In genomic region chr19:7924241-7924640, GRCh38 we compare ENCODE assay signal across 13 cellular contexts. TPM values are rescaled to one million over a fixed set of nuclear protein-coding genes. Genes with fewer than 3 reads are reported as not detected.
DNase-seq lines count a peak whose midpoint lies in the region; ATAC-seq, FAIRE-seq and TF ChIP-seq lines count a peak whose summit lies in the region.
"Had no signal": no experiment of that assay in that cellular context is flagged by ENCODE, and none has a peak within 500 bp of the region (broad histone marks: within the 10 kb centered on the region; RNA-seq: fewer than 3 reads in every experiment).

No MANE protein-coding gene starts in this region.

- POLR2A ChIA-PET in activated CD4-positive, alpha-beta T cell treated with anti-CD3 and anti-CD28 coated beads for 36 hours (lab: Charles Lee): no interaction called here
- POLR2A ChIA-PET in Panc1 (lab: Charles Lee): no interaction called here

- no peak overlapping the region for H3K27ac Mint-ChIP-seq in activated CD4-positive, alpha-beta T cell treated with anti-CD3 and anti-CD28 coated beads for 36 hours
- peak overlapping the region; percentile 63 for H3K27ac Mint-ChIP-seq in stimulated activated effector memory CD8-positive, alpha-beta T cell treated with anti-CD3 and anti-CD28 coated beads, Interleukin-12 subunit alpha, Interleukin-12 subunit beta, amount 100 ng/mL, for 72 hours

- H3K9me3 ChIP-seq in Panc1 (ENCODE audit: control insufficient read depth, insufficient read depth, low read depth, low read length): no peaks in the 10 kb centered on the region
- H3K9me3 ChIP-seq in esophagus muscularis mucosa: no peaks in the 10 kb centered on the region
- H3K9me3 ChIP-seq: spleen had no signal

- ATAC-seq in activated CD4-positive, alpha-beta T cell treated with anti-CD3 and anti-CD28 coated beads for 36 hours: no peak
- ATAC-seq in Panc1: no peak
- no peak for ATAC-seq in stimulated activated effector memory CD8-positive, alpha-beta T cell treated with anti-CD3 and anti-CD28 coated beads, Interleukin-12 subunit alpha, Interleukin-12 subunit beta, amount 100 ng/mL, for 72 hours

- no peak for FAIRE-seq in GM12892 (lab: Jason Lieb, UNC)
- FAIRE-seq: HepG2 had no signal

- no peak for TF ChIP-seq EP300 in esophagus muscularis mucosa (IDR thresholded peaks at IDR 0.05)

- peaks cover 47% of the 10 kb centered on the region for H3K4me1 ChIP-seq in Panc1 (ENCODE audit: control insufficient read depth, insufficient read depth, low read length)
- peaks cover 51 to 93% (median 88%) of the 10 kb centered on the region in 4 donors for H3K4me1 ChIP-seq in esophagus muscularis mucosa

- H3K27ac ChIP-seq in Panc1 (ENCODE audit: low read length): peak overlapping the region; percentile 0; the same call in 1 of the 2 replicates
- peak overlapping the region; percentile 91 to 96 (median 94) for H3K27ac ChIP-seq in esophagus muscularis mucosa (replicated peaks in 1 of 4)

- no peak overlapping the region; a peak in 2 of 4 replicates for H3K4me3 ChIP-seq in Panc1 (ENCODE audit: low read depth in 2 of 2, low read length in 2 of 2)
- peak overlapping the region; percentile 68 to 81 (median 71) for H3K4me3 ChIP-seq in esophagus muscularis mucosa

- BruUV-seq in Panc1 (replicated peaks; lab: Mats Ljungman, UMichigan): no TSS peak

- no peaks in the 10 kb centered on the region for H3K9me3 Mint-ChIP-seq in activated CD4-positive, alpha-beta T cell treated with anti-CD3 and anti-CD28 coated beads for 36 hours (ENCODE audit: low read depth)
- H3K9me3 Mint-ChIP-seq in stimulated activated effector memory CD8-positive, alpha-beta T cell treated with anti-CD3 and anti-CD28 coated beads, Interleukin-12 subunit alpha, Interleukin-12 subunit beta, amount 100 ng/mL, for 72 hours: no peaks in the 10 kb centered on the region

- DNase-seq in activated CD4-positive, alpha-beta T cell treated with anti-CD3 and anti-CD28 coated beads for 36 hours: peak; percentile 5
- no peak for DNase-seq in activated CD4-positive, alpha-beta T cell treated with anti-CD3 and anti-CD28 coated beads, Interleukin-2, amount 50 U/mL, for 48 hours
- no peak for DNase-seq in Panc1 (ENCODE audit: low read depth, low spot score)
- DNase-seq in esophagus muscularis mucosa (ENCODE audit: extremely low spot score): no peak
- DNase-seq in stimulated activated effector memory CD8-positive, alpha-beta T cell treated with anti-CD3 and anti-CD28 coated beads, Interleukin-12 subunit alpha, Interleukin-12 subunit beta, amount 100 ng/mL, for 72 hours (ENCODE audit: low spot score in 2 of 2): no peak
- DNase-seq in stimulated activated CD8-positive, alpha-beta memory T cell treated with anti-CD3 and anti-CD28 coated beads, Interleukin-4, amount 100 ng/mL, for 48 hours: no peak
- DNase-seq in SK-N-DZ (ENCODE audit: low spot score): no peak
- DNase-seq in GM12892 (ENCODE audit: insufficient read length): no peak
- DNase-seq: foreskin fibroblast, NCI-H187 treated with DMSO at 0.1 percent for 48 hours had no signal

- no peak overlapping the region for H3K4me3 Mint-ChIP-seq in activated CD4-positive, alpha-beta T cell treated with anti-CD3 and anti-CD28 coated beads for 36 hours
- peak overlapping the region; percentile 64 for H3K4me3 Mint-ChIP-seq in stimulated activated effector memory CD8-positive, alpha-beta T cell treated with anti-CD3 and anti-CD28 coated beads, Interleukin-12 subunit alpha, Interleukin-12 subunit beta, amount 100 ng/mL, for 72 hours

- 52% methylated on average over 12 of the region's 12 CpGs for WGBS in esophagus muscularis mucosa

- peaks cover 9% of the 10 kb centered on the region for H3K36me3 Mint-ChIP-seq in activated CD4-positive, alpha-beta T cell treated with anti-CD3 and anti-CD28 coated beads for 36 hours (ENCODE audit: low read depth)
- H3K36me3 Mint-ChIP-seq in stimulated activated effector memory CD8-positive, alpha-beta T cell treated with anti-CD3 and anti-CD28 coated beads, Interleukin-12 subunit alpha, Interleukin-12 subunit beta, amount 100 ng/mL, for 72 hours: peaks cover 42% of the 10 kb centered on the region

- intact Hi-C loops in activated CD4-positive, alpha-beta T cell treated with anti-CD3 and anti-CD28 coated beads for 36 hours (cut with DNase I, micrococcal nuclease): loop anchor here in 1 of 2 experiments (5.0 kb wide), 1 partner anchor 72 kb away; no protein-coding TSS in a partner anchor
- intact Hi-C loops in Panc1 (cut with micrococcal nuclease; ENCODE audit: unreplicated experiment): no loop called here
- intact Hi-C loops in esophagus muscularis mucosa (cut with DNase I): no loop called here

- TF ChIP-seq POLR2A in esophagus muscularis mucosa (IDR thresholded peaks at IDR 0.05; ENCODE audit: low read depth) (no peak), GM12892 (IDR thresholded peaks at IDR 0.05; ENCODE audit: low read depth, low read length) (no peak)

- H3K27me3 ChIP-seq in Panc1 (ENCODE audit: control insufficient read depth, insufficient read depth, low read length) (no peaks in the 10 kb centered on the region), esophagus muscularis mucosa (peaks cover 0 to 6% (median 0%) of the 10 kb centered on the region in 4 donors)

- TF ChIP-seq CTCF in Panc1 (IDR thresholded peaks at IDR 0.05) (no peak), esophagus muscularis mucosa (IDR thresholded peaks at IDR 0.05) (no peak)

- CTCF ChIA-PET in activated CD4-positive, alpha-beta T cell treated with anti-CD3 and anti-CD28 coated beads for 36 hours (lab: Charles Lee): interaction anchor here (0.6 to 1.8 kb wide), 3 partner anchors 51 to 356 kb away, joined by 3 to 7 read pairs (median 3); no protein-coding TSS in a partner anchor
- CTCF ChIA-PET in Panc1 (lab: Charles Lee): interaction anchor here (0.7 kb wide), 1 partner anchor 12 kb away, joined by 4 read pairs; no protein-coding TSS in a partner anchor

- H3K4me1 Mint-ChIP-seq in activated CD4-positive, alpha-beta T cell treated with anti-CD3 and anti-CD28 coated beads for 36 hours: peaks cover 32% of the 10 kb centered on the region
- peaks cover 54% of the 10 kb centered on the region for H3K4me1 Mint-ChIP-seq in stimulated activated effector memory CD8-positive, alpha-beta T cell treated with anti-CD3 and anti-CD28 coated beads, Interleukin-12 subunit alpha, Interleukin-12 subunit beta, amount 100 ng/mL, for 72 hours

- H3K36me3 ChIP-seq in Panc1 (ENCODE audit: control insufficient read depth, insufficient read depth, low read length): no peaks in the 10 kb centered on the region; the same call in 1 of the 2 replicates
- H3K36me3 ChIP-seq in esophagus muscularis mucosa: peaks cover 9 to 23% (median 18%) of the 10 kb centered on the region in 4 donors

- peaks cover 5% of the 10 kb centered on the region for H3K27me3 Mint-ChIP-seq in activated CD4-positive, alpha-beta T cell treated with anti-CD3 and anti-CD28 coated beads for 36 hours

- in situ Hi-C loops in Panc1 (cut with HindIII; ENCODE audit: low pct_unique_long_range_greater_than_20kb, low sequenced_read_pairs): no loop called here

RNA-seq across cellular contexts. Expression of gene CTXN1, which starts 1.7 kb away (rescaled TPM):
- total RNA-seq in activated CD4-positive, alpha-beta T cell treated with anti-CD3 and anti-CD28 coated beads for 36 hours: under 1 TPM; 0.47 to 0.82 TPM
- 89.4 TPM for total RNA-seq in Panc1 (2021; ENCODE audit: unreplicated experiment)
- polyA plus RNA-seq in Panc1 (2012; ENCODE audit: insufficient read length): 269 TPM
- 10 to 100 TPM; 28.7 to 59.4 (median 49.2) TPM for total RNA-seq in esophagus muscularis mucosa
- polyA plus RNA-seq in SK-N-DZ (2014; cell fraction: cytosol; rRNA removed): 10.4 and 16.9 TPM in 2 replicates
- 14.9 and 19.4 TPM in 2 replicates for polyA plus RNA-seq in SK-N-DZ (2014; cell fraction: nucleus; rRNA removed)
- not detected for polyA plus RNA-seq in GM12892 (2012; ENCODE audit: missing spikeins)
- polyA plus RNA-seq: HepG2 had no signal

RNA-seq across cellular contexts. Expression of gene SNAPC2, which starts 4.1 kb away (rescaled TPM):
- total RNA-seq in activated CD4-positive, alpha-beta T cell treated with anti-CD3 and anti-CD28 coated beads for 36 hours: 10 to 100 TPM; 14.6 to 16.2 TPM
- 63.0 TPM for total RNA-seq in Panc1 (2021; ENCODE audit: unreplicated experiment)
- polyA plus RNA-seq in Panc1 (2012; ENCODE audit: insufficient read length): 64.0 TPM
- total RNA-seq in esophagus muscularis mucosa: 10 to 100 TPM; 32.4 to 47.2 (median 35.0) TPM
- polyA plus RNA-seq in SK-N-DZ (2014; cell fraction: cytosol; rRNA removed): 16.8 and 19.2 TPM in 2 replicates
- 7.9 and 14.1 TPM in 2 replicates for polyA plus RNA-seq in SK-N-DZ (2014; cell fraction: nucleus; rRNA removed)
- 5.7 TPM for polyA plus RNA-seq in GM12892 (2012; ENCODE audit: missing spikeins)

RNA-seq across cellular contexts. Expression of gene TGFBR3L, which starts 9.6 kb away (rescaled TPM):
- 1 to 10 TPM; 2.6 to 3.2 TPM for total RNA-seq in activated CD4-positive, alpha-beta T cell treated with anti-CD3 and anti-CD28 coated beads for 36 hours
- total RNA-seq in Panc1 (2021; ENCODE audit: unreplicated experiment) (12.5 TPM), esophagus muscularis mucosa (1 to 10 TPM; 2.2 to 8.3 (median 6.1) TPM)
- 38.6 TPM for polyA plus RNA-seq in Panc1 (2012; ENCODE audit: insufficient read length)
- 9.0 and 21.7 TPM in 2 replicates for polyA plus RNA-seq in SK-N-DZ (2014; cell fraction: cytosol; rRNA removed)
- 11.4 and 25.5 TPM in 2 replicates for polyA plus RNA-seq in SK-N-DZ (2014; cell fraction: nucleus; rRNA removed)
- polyA plus RNA-seq in GM12892 (2012; ENCODE audit: missing spikeins): not detected
- total RNA-seq: SK-MEL-5, spleen had no signal

RNA-seq across cellular contexts. Expression of gene TIMM44, which starts 19.2 kb away (rescaled TPM):
- total RNA-seq in activated CD4-positive, alpha-beta T cell treated with anti-CD3 and anti-CD28 coated beads for 36 hours: 10 to 100 TPM; 80.4 to 84.0 TPM
- total RNA-seq in Panc1 (2021; ENCODE audit: unreplicated experiment): 105 TPM
- polyA plus RNA-seq in Panc1 (2012; ENCODE audit: insufficient read length): 123 TPM
- 100 to 1,000 TPM in 1 of 4 donors, 10 to 100 TPM in 3; 61.6 to 111 (median 98.5) TPM for total RNA-seq in esophagus muscularis mucosa
- polyA plus RNA-seq in SK-N-DZ (2014; cell fraction: cytosol; rRNA removed): 82.5 and 83.0 TPM in 2 replicates
- 272 and 276 TPM in 2 replicates for polyA plus RNA-seq in SK-N-DZ (2014; cell fraction: nucleus; rRNA removed)
- 37.6 TPM for polyA plus RNA-seq in GM12892 (2012; ENCODE audit: missing spikeins)

RNA-seq across cellular contexts. Expression of gene MAP2K7, which starts 20.6 kb away (rescaled TPM):
- 10 to 100 TPM; 32.2 to 33.7 TPM for total RNA-seq in activated CD4-positive, alpha-beta T cell treated with anti-CD3 and anti-CD28 coated beads for 36 hours
- 32.9 TPM for total RNA-seq in Panc1 (2021; ENCODE audit: unreplicated experiment)
- polyA plus RNA-seq in Panc1 (2012; ENCODE audit: insufficient read length): 35.2 TPM
- total RNA-seq in esophagus muscularis mucosa: 10 to 100 TPM; 17.2 to 31.9 (median 24.5) TPM
- 20.8 and 28.7 TPM in 2 replicates for polyA plus RNA-seq in SK-N-DZ (2014; cell fraction: cytosol; rRNA removed)
- polyA plus RNA-seq in SK-N-DZ (2014; cell fraction: nucleus; rRNA removed): 35.1 and 44.5 TPM in 2 replicates
- 10.2 TPM for polyA plus RNA-seq in GM12892 (2012; ENCODE audit: missing spikeins)

Comparison
In these comparisons a context has a peak if more than half of its experiments do, and no peak if none do; other contexts are left out.
1. H3K4me3 ChIP-seq: peak in esophagus muscularis mucosa (4 of 4); none in Panc1 (0 of 2).
2. RNA of gene CTXN1, which starts 1.7 kb away (total RNA-seq): 89.4 TPM in Panc1 (single experiment) and 28.7 to 59.4 TPM in esophagus muscularis mucosa; 0.47 to 0.82 TPM in activated CD4-positive, alpha-beta T cell treated with anti-CD3 and anti-CD28 coated beads for 36 hours; every median in the first group is over 10 times any median in the second.